In genomic region chr3:177521305-177521704, GRCh38 we compare ENCODE assay signal across 13 cellular contexts.
DNase-seq lines count a peak whose midpoint lies in the region; TF ChIP-seq lines count a peak whose summit lies in the region.
"Had no signal": no experiment of that assay in that cellular context is flagged by ENCODE, and none has a peak within 500 bp of the region (broad histone marks: within the 10 kb centered on the region; RNA-seq: fewer than 3 reads in every experiment).

No MANE protein-coding gene starts in this region.

- H3K27ac ChIP-seq in stomach (no peak overlapping the region), adrenal gland (no peak overlapping the region)

- no peaks in the 10 kb centered on the region for H3K36me3 Mint-ChIP-seq in activated naive CD4-positive, alpha-beta T cell treated with anti-CD3 and anti-CD28 coated beads for 36 hours (ENCODE audit: low read depth)
- H3K36me3 Mint-ChIP-seq: naive B cell had no signal

- H3K36me3 ChIP-seq in stomach, result no peaks in the 10 kb centered on the region
- no peaks in the 10 kb centered on the region for H3K36me3 ChIP-seq in adrenal gland (replicated peaks in 1 of 2)

- peaks cover 4% of the 10 kb centered on the region for H3K4me1 Mint-ChIP-seq in activated naive CD4-positive, alpha-beta T cell treated with anti-CD3 and anti-CD28 coated beads for 36 hours (ENCODE audit: low read depth)

- H3K9me3 Mint-ChIP-seq in activated naive CD4-positive, alpha-beta T cell treated with anti-CD3 and anti-CD28 coated beads for 36 hours, result peaks cover 2% of the 10 kb centered on the region

- H3K4me3 ChIP-seq in stomach (no peak overlapping the region), adrenal gland (no peak overlapping the region)

- no peak for TF ChIP-seq EP300 in stomach (IDR thresholded peaks at IDR 0.05)

- no peaks in the 10 kb centered on the region for H3K27me3 ChIP-seq in stomach
- no peaks in the 10 kb centered on the region for H3K27me3 ChIP-seq in adrenal gland

- CTCF ChIA-PET in activated naive CD4-positive, alpha-beta T cell treated with anti-CD3 and anti-CD28 coated beads for 36 hours (lab: Charles Lee), result no interaction called here

- H3K27ac Mint-ChIP-seq in activated naive CD4-positive, alpha-beta T cell treated with anti-CD3 and anti-CD28 coated beads for 36 hours, result no peak overlapping the region
- H3K27ac Mint-ChIP-seq: activated CD8-positive, alpha-beta T cell treated with anti-CD3 and anti-CD28 coated beads, Interleukin-2, amount 10 ng/mL, durations not matched to agents 7 days and 5 days; naive B cell had no signal

- TF ChIP-seq POLR2A in stomach (IDR thresholded peaks at IDR 0.05), result no peak
- no peak for TF ChIP-seq POLR2A in adrenal gland (IDR thresholded peaks at IDR 0.05)

- H3K4me3 Mint-ChIP-seq in activated naive CD4-positive, alpha-beta T cell treated with anti-CD3 and anti-CD28 coated beads for 36 hours, result no peak overlapping the region
- H3K4me3 Mint-ChIP-seq: activated CD8-positive, alpha-beta T cell treated with anti-CD3 and anti-CD28 coated beads, Interleukin-2, amount 10 ng/mL, durations not matched to agents 7 days and 5 days; naive B cell had no signal

- no peaks in the 10 kb centered on the region for H3K9me3 ChIP-seq in stomach
- no peaks in the 10 kb centered on the region for H3K9me3 ChIP-seq in adrenal gland (replicated peaks in 1 of 3)

- peak in 4 of 7 experiments; percentile 13 to 61 (median 49) for TF ChIP-seq CTCF in stomach (IDR thresholded peaks at IDR 0.05)
- TF ChIP-seq CTCF in adrenal gland (IDR thresholded peaks at IDR 0.05), result no peak

- intact Hi-C loops in stomach (cut with DNase I; ENCODE audit: low total_unique reads), result no loop called here
- intact Hi-C loops in activated naive CD4-positive, alpha-beta T cell treated with anti-CD3 and anti-CD28 coated beads for 36 hours (cut with micrococcal nuclease), result no loop called here
- intact Hi-C loops in adrenal gland (cut with DNase I), result no loop called here

- no peaks in the 10 kb centered on the region for H3K27me3 Mint-ChIP-seq in activated naive CD4-positive, alpha-beta T cell treated with anti-CD3 and anti-CD28 coated beads for 36 hours (ENCODE audit: low read depth)
- H3K27me3 Mint-ChIP-seq: naive B cell had no signal

- H3K4me1 ChIP-seq in stomach (peaks cover 4 to 29% (median 6%) of the 10 kb centered on the region in 4 donors), adrenal gland (replicated peaks in 1 of 2) (peaks cover under 1 to 12% of the 10 kb centered on the region in 2 donors)

- DNase-seq in HPDE6-E6E7 (ENCODE audit: extremely low spot score), result peak; percentile 32
- peak; percentile 79 for DNase-seq in NCI-H748 (lab: John Stamatoyannopoulos, UW; ENCODE audit: unreplicated experiment)
- peak; percentile 41 for DNase-seq in iPS DF 4.7 (ENCODE audit: extremely low read depth, low spot score)
- DNase-seq in stomach, result peak; percentile 77
- DNase-seq in activated naive CD4-positive, alpha-beta T cell treated with anti-CD3 and anti-CD28 coated beads for 36 hours, result no peak
- DNase-seq in adrenal gland, result no peak
- DNase-seq in midbrain (lab: John Stamatoyannopoulos, UW), result no peak
- DNase-seq: activated CD8-positive, alpha-beta T cell treated with anti-CD3 and anti-CD28 coated beads, Interleukin-2, amount 10 ng/mL, durations not matched to agents 7 days and 5 days; activated naive CD4-positive, alpha-beta T cell treated with Interleukin-2 at 50 U/mL for 16 hours; caudate nucleus; naive B cell; NCI-H1092; OCI-M1 had no signal

- WGBS in stomach, 5 donors, result 43 to 62% (median 55%) methylated on average over 8 of the region's 8 CpGs
- 97 to 100% (median 98%) methylated on average over 6 to 8 of the region's 8 CpGs for WGBS in adrenal gland, 4 donors

Comparison
In these comparisons a context has a peak if more than half of its experiments do, and no peak if none do; other contexts are left out.
1. DNase-seq: peak in HPDE6-E6E7 (single experiment), NCI-H748 (single experiment), iPS DF 4.7 (single experiment) and stomach (single experiment); none in activated naive CD4-positive, alpha-beta T cell treated with anti-CD3 and anti-CD28 coated beads for 36 hours (single experiment), adrenal gland (0 of 7) and midbrain (single experiment).
2. CTCF ChIP-seq: peak in stomach (4 of 7); none in adrenal gland (0 of 6).